ENCODE assay signal across 8 cellular contexts in the genomic region with DNA sequence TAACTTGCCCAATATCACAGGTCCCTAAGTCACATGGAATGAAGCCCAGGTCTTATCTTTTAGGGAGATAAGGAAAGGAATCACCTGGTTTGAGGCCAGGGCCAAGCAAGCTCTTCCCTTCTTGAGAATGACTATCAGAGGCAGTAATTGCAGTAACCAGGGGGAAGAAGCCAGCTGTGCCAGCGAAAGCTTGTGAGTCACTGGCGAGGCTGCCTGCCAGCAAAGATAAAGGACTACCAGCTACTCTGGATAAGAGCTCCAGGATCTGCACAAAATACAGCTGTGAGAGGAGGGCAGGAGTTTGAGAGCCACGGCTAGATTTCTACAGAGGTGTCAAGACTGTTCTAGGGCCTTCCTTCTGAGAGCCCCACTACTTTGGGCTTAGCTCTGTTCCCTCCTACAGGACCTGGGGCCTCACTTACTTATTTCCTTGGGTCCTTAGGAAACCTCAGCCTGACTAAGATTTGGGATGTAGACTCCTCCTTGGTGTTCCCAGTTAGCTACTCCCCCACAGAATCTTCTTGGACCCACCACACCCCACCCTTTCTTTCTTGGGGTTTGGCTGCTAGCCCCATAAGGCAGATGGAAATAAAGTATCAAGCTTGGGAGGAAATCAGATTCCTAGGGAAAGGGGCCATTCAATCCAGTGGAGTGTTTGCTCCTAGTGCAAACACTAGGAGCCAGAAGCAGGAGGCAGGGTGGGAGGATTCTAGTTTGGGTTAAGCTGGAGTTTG. TPM values are rescaled to one million over a fixed set of nuclear protein-coding genes. Genes with fewer than 3 reads are reported as not detected.
DNase-seq lines count a peak whose midpoint lies in the region; ATAC-seq, FAIRE-seq and TF ChIP-seq lines count a peak whose summit lies in the region.
"Had no signal": no experiment of that assay in that cellular context is flagged by ENCODE, and none has a peak within 500 bp of the region (broad histone marks: within the 10 kb centered on the region; RNA-seq: fewer than 3 reads in every experiment).

No MANE protein-coding gene starts in this region.

- H3K4me1 Mint-ChIP-seq in astrocyte (ENCODE audit: low read depth, unreplicated experiment) = peaks cover 9% of the 10 kb centered on the region

- no peak overlapping the region for H2AFZ ChIP-seq in astrocyte (ENCODE audit: low read depth, low read length)

- no peaks in the 10 kb centered on the region for H3K4me1 ChIP-seq in astrocyte (ENCODE audit: insufficient read depth, low read length)

- no peak overlapping the region for H3K27ac ChIP-seq in astrocyte (ENCODE audit: low read depth, low read length)

- ATAC-seq in GM21619 (IDR thresholded peaks at IDR 0.05; ENCODE audit: unreplicated experiment) (no peak), HG02623 (IDR thresholded peaks at IDR 0.05; ENCODE audit: unreplicated experiment) (no peak)

- TF ChIP-seq POLR2A in H54 (IDR thresholded peaks at IDR 0.05; ENCODE audit: low read depth, low read length) = no peak

- no peak overlapping the region for H3K9ac ChIP-seq in astrocyte (ENCODE audit: low read length)

- no peaks in the 10 kb centered on the region for H3K36me3 Mint-ChIP-seq in astrocyte (ENCODE audit: low read depth, unreplicated experiment)

- H3K27ac Mint-ChIP-seq in astrocyte (ENCODE audit: unreplicated experiment) = no peak overlapping the region
- H3K27ac Mint-ChIP-seq: nephron had no signal

- H3K36me3 ChIP-seq in astrocyte (ENCODE audit: insufficient read depth, low read length) = no peaks in the 10 kb centered on the region

- peaks cover 2% of the 10 kb centered on the region for H3K27me3 ChIP-seq in astrocyte (ENCODE audit: insufficient read depth, low read length)

- H3K9me3 ChIP-seq in astrocyte (ENCODE audit: insufficient read depth, low read depth, low read length) = no peaks in the 10 kb centered on the region

- H3K27me3 Mint-ChIP-seq in astrocyte (ENCODE audit: low read depth, unreplicated experiment) = peaks cover 2% of the 10 kb centered on the region

- no peak overlapping the region for H3K4me3 Mint-ChIP-seq in astrocyte (ENCODE audit: unreplicated experiment)
- H3K4me3 Mint-ChIP-seq: nephron had no signal

- H4K20me1 ChIP-seq in astrocyte (ENCODE audit: insufficient read depth, low read length) = no peaks in the 10 kb centered on the region

- peak; percentile 86 for DNase-seq in H54 (ENCODE audit: insufficient read length, low spot score)
- peak; percentile 81 for DNase-seq in astrocyte (ENCODE audit: low read depth)
- DNase-seq in myocyte (ENCODE audit: low read depth) = peak; percentile 80
- no peak for DNase-seq in pons (ENCODE audit: low spot score)
- DNase-seq: activated T-cell treated with anti-CD3 and anti-CD28 coated beads, Interleukin-2, amount 50 U/mL, for 48 hours had no signal

- H3K4me3 ChIP-seq in astrocyte (ENCODE audit: insufficient read depth, low read depth, low read length) = no peak overlapping the region

- TF ChIP-seq CTCF in astrocyte (IDR thresholded peaks at IDR 0.05; ENCODE audit: insufficient read depth, low read depth, low read length) = no peak

- H3K9me3 Mint-ChIP-seq in astrocyte (ENCODE audit: unreplicated experiment) = no peaks in the 10 kb centered on the region
- H3K9me3 Mint-ChIP-seq: nephron had no signal

- no peaks in the 10 kb centered on the region for H3K79me2 ChIP-seq in astrocyte (ENCODE audit: insufficient read depth, low read length)

- no peak overlapping the region for H3K4me2 ChIP-seq in astrocyte (ENCODE audit: low read length)

- FAIRE-seq in H54 (lab: Jason Lieb, UNC) (peak; percentile 88), astrocyte (lab: Jason Lieb, UNC) (no peak)

RNA-seq across cellular contexts. Expression of a gene that starts 9.6 kb away (rescaled TPM):
- total RNA-seq in astrocyte (1.8 and 7.6 TPM in 2 replicates), myocyte (not detected in 2 replicates)
- polyA plus RNA-seq in myocyte (2012) = not detected

RNA-seq across cellular contexts. Expression of a gene that starts 11.1 kb away (rescaled TPM):
- total RNA-seq in astrocyte (0.16 and 0.31 TPM in 2 replicates), myocyte (0.10 TPM in 1 of 2 replicates, not detected in the other)
- 0.11 TPM for polyA plus RNA-seq in myocyte (2012)

RNA-seq across cellular contexts. Expression of a gene that starts 15.6 kb away (rescaled TPM):
- total RNA-seq in astrocyte (18.2 and 19.6 TPM in 2 replicates), myocyte (26.4 and 36.6 TPM in 2 replicates)
- polyA plus RNA-seq in myocyte (2012) = 16.9 TPM

RNA-seq across cellular contexts. Expression of a gene that starts 44.6 kb away (rescaled TPM):
- total RNA-seq in astrocyte (not detected in 2 replicates), myocyte (not detected in 2 replicates)
- 0.19 TPM for polyA plus RNA-seq in myocyte (2012)

RNA-seq across cellular contexts. Expression of a gene that starts 51.0 kb away (rescaled TPM):
- total RNA-seq in astrocyte (not detected in 2 replicates), myocyte (not detected in 2 replicates)
- not detected for polyA plus RNA-seq in myocyte (2012)
